In genomic region chr3:69386535-69387385, GRCh38 we compare ENCODE assay signal across 1 cellular context.
TF ChIP-seq lines count a peak whose summit lies in the region.

No MANE protein-coding gene starts in this region.

TF ChIP-seq in H1, 55 proteins besides CTCF, POLR2A, EP300 and RAD21 (continued from another document):
- TF ChIP-seq E2F6 (IDR thresholded peaks at IDR 0.05) (no peak), POU5F1 (IDR thresholded peaks at IDR 0.05; ENCODE audit: low read depth, low read length) (no peak), USF2 (IDR thresholded peaks at IDR 0.05; ENCODE audit: low read length) (no peak), SP1 (IDR thresholded peaks at IDR 0.05; ENCODE audit: low read depth, low read length) (no peak), TEAD4 (IDR thresholded peaks at IDR 0.05; ENCODE audit: low read depth, low read length) (no peak), ASH2L (IDR thresholded peaks at IDR 0.05; ENCODE audit: low read length) (no peak)
